Comparison of ENCODE assay signal across 17 cellular contexts in the genomic region with DNA sequence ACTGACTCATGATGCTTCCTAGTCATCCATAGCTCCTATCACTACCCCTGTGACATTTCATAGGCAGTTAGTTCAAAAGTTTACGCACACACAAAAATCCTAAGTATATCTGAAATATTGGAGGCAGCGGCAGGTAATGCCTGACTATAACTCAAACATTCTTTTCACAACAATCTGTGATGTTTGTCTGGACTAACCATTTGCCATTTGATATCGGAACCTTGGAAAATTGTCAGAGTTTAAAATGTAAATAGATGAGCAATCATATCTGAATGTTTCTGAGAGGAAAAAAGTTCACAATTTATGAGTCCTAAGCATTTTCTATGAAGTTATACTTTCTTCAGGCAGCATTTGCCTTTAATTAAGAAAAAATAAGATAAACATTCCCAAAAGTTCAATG.
DNase-seq lines count a peak whose midpoint lies in the region; ATAC-seq and TF ChIP-seq lines count a peak whose summit lies in the region.
"Had no signal": no experiment of that assay in that cellular context is flagged by ENCODE, and none has a peak within 500 bp of the region (broad histone marks: within the 10 kb centered on the region; RNA-seq: fewer than 3 reads in every experiment).

No MANE protein-coding gene starts in this region.

- CTCF ChIA-PET in IMR-90 (lab: Yijun Ruan, JAX): no interaction called here

- intact Hi-C loops in IMR-90 (cut with micrococcal nuclease): no loop called here
- intact Hi-C loops in left colon (cut with DNase I, micrococcal nuclease): no loop called here

- no peaks in the 10 kb centered on the region for H4K20me1 ChIP-seq in IMR-90 (ENCODE audit: insufficient read depth, low read length)
- H4K20me1 ChIP-seq: BLaER1 had no signal

- no CpG with 5 or more reads among the region's 3 CpGs for whole genome bisulfite sequencing in IMR-90 (ENCODE audit: extremely low coverage in 2 of 2, insufficient read length in 1 of 2), 2 experiments

- no TSS peak for BruUV-seq in IMR-90 (replicated peaks; lab: Mats Ljungman, UMichigan)

- POLR2A ChIA-PET in IMR-90 (lab: Charles Lee; ENCODE audit: unreplicated experiment): no interaction called here

- no peaks in the 10 kb centered on the region for H3K79me1 ChIP-seq in IMR-90 (ENCODE audit: low read depth in 1 of 2, low read length in 2 of 2)

- no peaks in the 10 kb centered on the region for H3K4me1 ChIP-seq in IMR-90 (ENCODE audit: control insufficient read depth, insufficient read depth, low read length)
- peaks cover 9% of the 10 kb centered on the region for H3K4me1 ChIP-seq in RWPE2 (ENCODE audit: insufficient read depth, poor library complexity, severe bottlenecking)
- H3K4me1 ChIP-seq in skeletal muscle satellite cell (ENCODE audit: control insufficient read depth, insufficient read depth, low read length): peaks cover 21% of the 10 kb centered on the region
- no peaks in the 10 kb centered on the region for H3K4me1 ChIP-seq in BE2C
- H3K4me1 ChIP-seq: A549, BLaER1 had no signal

- H2BK120ac ChIP-seq in IMR-90 (ENCODE audit: low read depth, low read length): no peak overlapping the region

- H3K14ac ChIP-seq in IMR-90 (replicated peaks; ENCODE audit: low read depth, low read length): no peak overlapping the region

- H2BK20ac ChIP-seq in IMR-90 (ENCODE audit: low read depth, low read length): no peak overlapping the region

- no peaks in the 10 kb centered on the region for H3K36me3 ChIP-seq in IMR-90 (ENCODE audit: control insufficient read depth, insufficient read depth, low read length)
- H3K36me3 ChIP-seq in RWPE2 (ENCODE audit: low read depth): no peaks in the 10 kb centered on the region
- no peaks in the 10 kb centered on the region for H3K36me3 ChIP-seq in skeletal muscle satellite cell (ENCODE audit: insufficient read depth, low read length)
- H3K36me3 ChIP-seq in BE2C: no peaks in the 10 kb centered on the region
- H3K36me3 ChIP-seq: BLaER1 had no signal

- no peak overlapping the region for H3K18ac ChIP-seq in IMR-90 (ENCODE audit: low read depth, low read length)

- H3K23ac ChIP-seq in IMR-90 (ENCODE audit: low read depth, low read length): no peak overlapping the region

- no peak for TF ChIP-seq POLR2A in IMR-90 (IDR thresholded peaks at IDR 0.05; ENCODE audit: low read depth, low read length)

- H2BK5ac ChIP-seq in IMR-90 (ENCODE audit: low read depth, low read length, poor library complexity, severe bottlenecking): no peak overlapping the region

- H3K4ac ChIP-seq in IMR-90 (ENCODE audit: low read depth, low read length): no peak overlapping the region

- no peak overlapping the region for H2AK5ac ChIP-seq in IMR-90 (ENCODE audit: low read depth, low read length)

- peak; percentile 27 for DNase-seq in IMR-90
- DNase-seq in RWPE2 (ENCODE audit: low spot score): no peak
- peak; percentile 30 to 52 for DNase-seq in dermis microvascular lymphatic vessel endothelial cell (ENCODE audit: low read depth in 2 of 2)
- DNase-seq in NCI-H446 (lab: John Stamatoyannopoulos, UW): no peak
- no peak for DNase-seq in BE2C
- DNase-seq in left colon: no peak
- DNase-seq: AML-193; CD4-positive, alpha-beta memory T cell; DMS153; DMS79; GDM1; H9 had no signal

- no peaks in the 10 kb centered on the region for H3K9me3 ChIP-seq in IMR-90 (ENCODE audit: control insufficient read depth, insufficient read depth, low read length)
- no peaks in the 10 kb centered on the region for H3K9me3 ChIP-seq in RWPE2 (ENCODE audit: severe bottlenecking)
- no peaks in the 10 kb centered on the region for H3K9me3 ChIP-seq in skeletal muscle satellite cell (replicated peaks; ENCODE audit: low read length)
- no peaks in the 10 kb centered on the region for H3K9me3 ChIP-seq in BE2C
- H3K9me3 ChIP-seq: A549, BLaER1 had no signal

- H4K5ac ChIP-seq in IMR-90 (ENCODE audit: low read depth, low read length): no peak overlapping the region

- ATAC-seq in IMR-90 (ENCODE audit: low read depth) (peak; percentile 35; the same call in 1 of the 2 replicates), RWPE2 (ENCODE audit: low read depth) (peak; percentile 21; the same call in 1 of the 3 replicates), left colon (no peak)
- ATAC-seq: A549, HepG2 had no signal

- no peak overlapping the region for H2BK15ac ChIP-seq in IMR-90 (ENCODE audit: low read depth, low read length)

- H3K27me3 ChIP-seq in IMR-90 (ENCODE audit: control insufficient read depth, insufficient read depth, low read length) (no peaks in the 10 kb centered on the region), RWPE2 (ENCODE audit: insufficient read depth, poor library complexity, severe bottlenecking) (peaks cover 3% of the 10 kb centered on the region), skeletal muscle satellite cell (ENCODE audit: control insufficient read depth, insufficient read depth, low read length) (no peaks in the 10 kb centered on the region), BE2C (no peaks in the 10 kb centered on the region)
- H3K27me3 ChIP-seq: BLaER1 had no signal

- dilution Hi-C loops in IMR-90 (cut with HindIII; ENCODE audit: low sequenced_read_pairs, unreplicated experiment): no loop called here

- H3K27ac ChIP-seq in IMR-90 (ENCODE audit: insufficient read depth, low read length): no peak overlapping the region
- no peak overlapping the region for H3K27ac ChIP-seq in RWPE2 (ENCODE audit: poor library complexity, severe bottlenecking)
- H3K27ac ChIP-seq: 22Rv1, A549, BLaER1 had no signal

- no peak overlapping the region for H4K91ac ChIP-seq in IMR-90 (ENCODE audit: insufficient read depth, low read depth, low read length)

- H3K9ac ChIP-seq in IMR-90 (ENCODE audit: low read depth, low read length) (no peak overlapping the region), skeletal muscle satellite cell (ENCODE audit: low read depth, low read length) (no peak overlapping the region)
- H3K9ac ChIP-seq: BLaER1 had no signal

- H3K56ac ChIP-seq in IMR-90 (ENCODE audit: extremely low read depth, insufficient read depth, low read length): no peak overlapping the region

- TF ChIP-seq RAD21 in IMR-90 (IDR thresholded peaks at IDR 0.05; ENCODE audit: low read length): no peak

- no peaks in the 10 kb centered on the region for H3K9me1 ChIP-seq in IMR-90 (ENCODE audit: insufficient read depth, low read length)

- in situ Hi-C loops in IMR-90 (cut with MboI; ENCODE audit: low sequenced_read_pairs): no loop called here

- H2AK9ac ChIP-seq in IMR-90 (replicated peaks; ENCODE audit: low read depth, low read length, poor library complexity): no peak overlapping the region

- H2AFZ ChIP-seq in IMR-90 (replicated peaks; ENCODE audit: low read length, poor library complexity): no peak overlapping the region

- no peak overlapping the region; a peak in 1 of 4 replicates for H4K8ac ChIP-seq in IMR-90 (ENCODE audit: low read depth in 2 of 2, low read length in 2 of 2)

- H3K4me2 ChIP-seq in IMR-90 (ENCODE audit: low read depth, low read length) (peak overlapping the region; percentile 34; the same call in 1 of the 2 replicates), skeletal muscle satellite cell (ENCODE audit: low read length) (peak overlapping the region; percentile 55)
- H3K4me2 ChIP-seq: A549, BLaER1 had no signal

- no peak overlapping the region for H3K4me3 ChIP-seq in IMR-90 (ENCODE audit: insufficient read depth, low read depth, low read length)
- no peak overlapping the region for H3K4me3 ChIP-seq in RWPE2 (ENCODE audit: severe bottlenecking)
- no peak overlapping the region for H3K4me3 ChIP-seq in skeletal muscle satellite cell (ENCODE audit: low read length)
- H3K4me3 ChIP-seq in BE2C (ENCODE audit: low read depth, low read length): no peak overlapping the region
- H3K4me3 ChIP-seq: A549, BLaER1 had no signal

- TF ChIP-seq CTCF in IMR-90 (conservative IDR thresholded peaks at IDR 0.05; ENCODE audit: low read depth, low read length) (no peak), RWPE2 (IDR thresholded peaks at IDR 0.05; ENCODE audit: poor library complexity, severe bottlenecking) (no peak), BE2C (IDR thresholded peaks at IDR 0.05; ENCODE audit: low read depth, low read length) (no peak)

TF ChIP-seq in IMR-90, 13 proteins besides CTCF, POLR2A, EP300 and RAD21:
- TF ChIP-seq BHLHE40 (IDR thresholded peaks at IDR 0.05; ENCODE audit: low read depth, low read length) (no peak), CHD1 (IDR thresholded peaks at IDR 0.05; ENCODE audit: low read depth, low read length) (no peak), ELK1 (IDR thresholded peaks at IDR 0.05; ENCODE audit: borderline replicate concordance, low read depth, low read length) (no peak), NFE2L2 (IDR thresholded peaks at IDR 0.05; ENCODE audit: low read depth, low read length) (no peak), CEBPB (IDR thresholded peaks at IDR 0.05; ENCODE audit: low read depth, low read length) (no peak), RCOR1 (IDR thresholded peaks at IDR 0.05; ENCODE audit: insufficient replicate concordance, low read length) (no peak), MXI1 (IDR thresholded peaks at IDR 0.05; ENCODE audit: borderline replicate concordance, low read depth, low read length) (no peak), USF2 (IDR thresholded peaks at IDR 0.05; ENCODE audit: low read depth, low read length) (no peak), RFX5 (IDR thresholded peaks at IDR 0.05; ENCODE audit: low read depth, low read length) (no peak), FOS (IDR thresholded peaks at IDR 0.05; ENCODE audit: low read depth, low read length) (no peak), SMC3 (IDR thresholded peaks at IDR 0.05; ENCODE audit: low read depth, low read length) (no peak)

Comparison
In these comparisons a context has a peak if more than half of its experiments do, and no peak if none do; other contexts are left out.
1. DNase-seq: peak in IMR-90 (single experiment) and dermis microvascular lymphatic vessel endothelial cell (2 of 2); none in RWPE2 (single experiment), NCI-H446 (0 of 2), BE2C (single experiment) and left colon (0 of 2).